In the genomic region with DNA sequence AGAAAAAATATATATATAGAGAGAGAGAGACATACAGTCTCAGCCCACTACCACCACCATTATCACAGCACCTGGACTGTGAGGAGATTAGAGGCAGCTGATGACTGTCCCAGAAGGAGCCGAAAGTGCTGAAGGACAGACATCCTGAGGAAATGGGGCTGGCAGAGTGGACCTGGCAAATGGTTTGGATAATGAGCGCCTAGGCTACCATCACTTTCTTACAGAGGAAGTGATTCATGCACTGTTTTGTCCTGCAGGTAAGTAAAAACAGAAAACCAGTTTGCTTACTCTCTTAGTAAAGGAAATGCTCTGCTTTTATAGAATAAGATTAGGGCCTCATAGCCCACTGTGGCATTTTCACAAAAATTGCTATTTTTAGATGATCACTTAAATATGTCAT, we compare ENCODE assay signal across 18 cellular contexts. TPM values are rescaled to one million over a fixed set of nuclear protein-coding genes. Genes with fewer than 3 reads are reported as not detected.
A peak's percentile ranks its signal among the peaks of the same experiment; 100 is the strongest.
DNase-seq lines count a peak whose midpoint lies in the region; FAIRE-seq and TF ChIP-seq lines count a peak whose summit lies in the region.
"Had no signal": no experiment of that assay in that cellular context is flagged by ENCODE, and none has a peak within 500 bp of the region (broad histone marks: within the 10 kb centered on the region; RNA-seq: fewer than 3 reads in every experiment).

No MANE protein-coding gene starts in this region.

- H4K20me1 ChIP-seq in PC-9 (ENCODE audit: insufficient read depth) (no peaks in the 10 kb centered on the region), endothelial cell of umbilical vein (replicated peaks; ENCODE audit: control insufficient read depth, extremely low read depth, insufficient read depth, low read length) (no peaks in the 10 kb centered on the region)
- H4K20me1 ChIP-seq: BLaER1 had no signal

- H3K36me3 ChIP-seq in PC-9 (ENCODE audit: low read depth) (no peaks in the 10 kb centered on the region), endothelial cell of umbilical vein (ENCODE audit: control insufficient read depth in 2 of 2, extremely low read depth in 1 of 2, insufficient read depth in 2 of 2, low read length in 2 of 2) (peaks cover 3% of the 10 kb centered on the region in 2 experiments), colonic mucosa (no peaks in the 10 kb centered on the region)
- H3K36me3 ChIP-seq: BLaER1 had no signal

- BruUV-seq in PC-9 (replicated peaks; lab: Mats Ljungman, UMichigan) (no TSS peak), endothelial cell of umbilical vein (replicated peaks; lab: Mats Ljungman, UMichigan) (no TSS peak)

- DNase-seq in DMS53 treated with DMSO at 0.1 percent for 48 hours (lab: John Stamatoyannopoulos, UW; ENCODE audit: unreplicated experiment): peak; percentile 42
- DNase-seq in PC-9: peak; percentile 28 to 67
- DNase-seq in endothelial cell of umbilical vein (ENCODE audit: low read depth, low spot score): peak; percentile 84
- DNase-seq in kidney tubule cell (ENCODE audit: low spot score): peak; percentile 47
- no peak for DNase-seq in stimulated activated CD4-positive, alpha-beta T cell treated with anti-CD3 and anti-CD28 coated beads, Interleukin-4, amount 100 ng/mL, for 24 hours
- DNase-seq in NCI-H524 treated with DMSO at 0.1 percent for 48 hours (lab: John Stamatoyannopoulos, UW): no peak
- no peak for DNase-seq in GM19238 (ENCODE audit: insufficient read length, low spot score)
- no peak for DNase-seq in colonic mucosa
- DNase-seq: CD8-positive, alpha-beta T cell; DND-41; GDM1; HFFc6; NCI-H1105; NCI-H1694 had no signal

- POLR2A ChIA-PET in PC-9 (lab: Charles Lee; ENCODE audit: unreplicated experiment): interaction anchor here (0.9 kb wide), 1 partner anchor 16 kb away, joined by 8 read pairs; no protein-coding TSS in a partner anchor
- POLR2A ChIA-PET in endothelial cell of umbilical vein (lab: Charles Lee): interaction anchor here (0.6 kb wide), 1 partner anchor 678 kb away, joined by 4 read pairs; no protein-coding TSS in a partner anchor

- no peaks in the 10 kb centered on the region for H3K9me3 ChIP-seq in PC-9 (ENCODE audit: insufficient read depth, low read depth)
- no peaks in the 10 kb centered on the region for H3K9me3 ChIP-seq in endothelial cell of umbilical vein (replicated peaks; ENCODE audit: control insufficient read depth, insufficient read depth, low read length)
- H3K9me3 ChIP-seq in colonic mucosa: no peaks in the 10 kb centered on the region
- H3K9me3 ChIP-seq: BLaER1 had no signal

- no peak for TF ChIP-seq POLR2A in endothelial cell of umbilical vein (IDR thresholded peaks at IDR 0.05; ENCODE audit: low read depth, low read length)

- intact Hi-C loops in PC-9 (cut with micrococcal nuclease; ENCODE audit: unreplicated experiment) (no loop called here), endothelial cell of umbilical vein (cut with micrococcal nuclease) (loop anchor here (10.0 kb wide), 1 partner anchor 166 kb away; no protein-coding TSS in a partner anchor), colonic mucosa (cut with DNase I) (loop anchor here (5.0 kb wide), 1 partner anchor 288 kb away; no protein-coding TSS in a partner anchor)

- TF ChIP-seq CTCF in PC-9 (conservative IDR thresholded peaks at IDR 0.05) (no peak), endothelial cell of umbilical vein (IDR thresholded peaks at IDR 0.05; ENCODE audit: extremely low read depth in 1 of 2, insufficient read depth in 1 of 2, low read depth in 1 of 2, low read length in 2 of 2) (no peak), colonic mucosa (IDR thresholded peaks at IDR 0.05) (no peak)

- CTCF ChIA-PET in PC-9 (lab: Charles Lee) (interaction anchor here (0.5 to 0.7 kb wide), 2 partner anchors 23 to 610 kb away, joined by 4 to 6 read pairs; no protein-coding TSS in a partner anchor), endothelial cell of umbilical vein (lab: Charles Lee) (interaction anchor here (1.3 to 1.5 kb wide), 2 partner anchors 27 to 82 kb away, joined by 3 read pairs; no protein-coding TSS in a partner anchor)

- no peaks in the 10 kb centered on the region for H3K9me2 ChIP-seq in PC-9 (ENCODE audit: insufficient read depth)

- H3K4me1 ChIP-seq in PC-9 (replicated peaks; ENCODE audit: insufficient read depth) (peaks cover 15% of the 10 kb centered on the region), endothelial cell of umbilical vein (ENCODE audit: control insufficient read depth, extremely low read depth, insufficient read depth, low read length) (peaks cover 12% of the 10 kb centered on the region), colonic mucosa (no peaks in the 10 kb centered on the region)
- H3K4me1 ChIP-seq: BLaER1 had no signal

- no peaks in the 10 kb centered on the region for H3K27me3 ChIP-seq in PC-9 (ENCODE audit: insufficient read depth, low read depth)
- no peaks in the 10 kb centered on the region for H3K27me3 ChIP-seq in endothelial cell of umbilical vein (ENCODE audit: control insufficient read depth in 2 of 2, insufficient read depth in 2 of 2, low read length in 2 of 2)
- H3K27me3 ChIP-seq in colonic mucosa: no peaks in the 10 kb centered on the region
- H3K27me3 ChIP-seq: BLaER1 had no signal

- H3K9me1 ChIP-seq in endothelial cell of umbilical vein (replicated peaks; ENCODE audit: control insufficient read depth, extremely low read depth, insufficient read depth, low read length): no peaks in the 10 kb centered on the region

- peak; percentile 43 for FAIRE-seq in endothelial cell of umbilical vein (lab: Jason Lieb, UNC)
- FAIRE-seq: A204.1, GM12878 had no signal

- no peak overlapping the region for H3K4me3 ChIP-seq in PC-9
- H3K4me3 ChIP-seq in endothelial cell of umbilical vein (replicated peaks in 1 of 3; ENCODE audit: insufficient read depth in 1 of 3, low read depth in 1 of 3, low read length in 3 of 3): no peak overlapping the region
- H3K4me3 ChIP-seq in colonic mucosa: no peak overlapping the region
- H3K4me3 ChIP-seq: BLaER1, GM12878, GM23338 had no signal

- peak overlapping the region; percentile 32; the same call in 1 of the 2 replicates for H3K4me2 ChIP-seq in PC-9
- H3K4me2 ChIP-seq in endothelial cell of umbilical vein (ENCODE audit: insufficient read depth, low read length): no peak overlapping the region
- H3K4me2 ChIP-seq: BLaER1, GM23338 had no signal

- H3K79me2 ChIP-seq in PC-9 (ENCODE audit: low read depth): no peaks in the 10 kb centered on the region
- no peaks in the 10 kb centered on the region for H3K79me2 ChIP-seq in endothelial cell of umbilical vein (ENCODE audit: control insufficient read depth, insufficient read depth, low read length)

- no peak overlapping the region for H3K9ac ChIP-seq in endothelial cell of umbilical vein (replicated peaks; ENCODE audit: extremely low read depth, insufficient read depth, low read length)
- H3K9ac ChIP-seq in colonic mucosa (ENCODE audit: low read depth in 2 of 2, low read length in 2 of 2): no peak overlapping the region
- H3K9ac ChIP-seq: BLaER1 had no signal

- H2AFZ ChIP-seq in PC-9 (no peak overlapping the region), endothelial cell of umbilical vein (ENCODE audit: low read depth, low read length) (no peak overlapping the region)
- H2AFZ ChIP-seq: GM23338 had no signal

- H3K27ac ChIP-seq in PC-9 (peak overlapping the region; percentile 51), endothelial cell of umbilical vein (ENCODE audit: insufficient read depth, low read depth, low read length) (peak overlapping the region; percentile 6), colonic mucosa (no peak overlapping the region)
- H3K27ac ChIP-seq: BLaER1 had no signal

- peaks cover 10% of the 10 kb centered on the region; the same call in 1 of the 2 replicates for H3F3A ChIP-seq in PC-9 (ENCODE audit: insufficient read depth, low read depth)

- dilution Hi-C loops in endothelial cell of umbilical vein (cut with MboI; ENCODE audit: extremely low pct_ligation_motif_present, low sequenced_read_pairs): no loop called here

TF ChIP-seq in endothelial cell of umbilical vein, 7 proteins besides CTCF, POLR2A, EP300 and RAD21:
- TF ChIP-seq FOS (IDR thresholded peaks at IDR 0.05; ENCODE audit: borderline replicate concordance, insufficient read depth, low read length) (peak; percentile 77), MYC (IDR thresholded peaks at IDR 0.05; ENCODE audit: low read depth, low read length) (no peak), JUN (IDR thresholded peaks at IDR 0.05; ENCODE audit: borderline replicate concordance, insufficient read depth, insufficient read length, low read depth) (peak; percentile 76)
TF ChIP-seq in endothelial cell of umbilical vein: peak in this region for 2.

RNA-seq across cellular contexts. Expression of a gene that starts 28.6 kb away (rescaled TPM):
- total RNA-seq in PC-9 (2021) (95.8 and 112 TPM in 2 replicates), endothelial cell of umbilical vein (90.1 and 103 TPM in 2 replicates), colonic mucosa (10 to 100 TPM; 45.0 to 55.6 TPM)
- polyA plus RNA-seq in endothelial cell of umbilical vein: 18.3 and 24.6 TPM in 2 replicates
- 32.0 and 34.0 TPM in 2 replicates for polyA plus RNA-seq in endothelial cell of umbilical vein (2011; cell fraction: cytosol; rRNA removed)
- 86.3 and 128 TPM in 2 replicates for polyA plus RNA-seq in endothelial cell of umbilical vein (2011; cell fraction: nucleus; rRNA removed)
- polyA plus RNA-seq in endothelial cell of umbilical vein (2012): 81.4 and 92.2 TPM in 2 replicates
- 45.4 and 61.5 TPM in 2 replicates for polyA minus RNA-seq in endothelial cell of umbilical vein
- polyA minus RNA-seq in endothelial cell of umbilical vein (2011; cell fraction: cytosol; rRNA and poly(A)+ RNA removed): 38.4 TPM
- polyA minus RNA-seq in endothelial cell of umbilical vein (2011; cell fraction: nucleus; rRNA and poly(A)+ RNA removed): 76.2 and 106 TPM in 2 replicates

Comparison
In these comparisons a context has a peak if more than half of its experiments do, and no peak if none do; other contexts are left out.
1. DNase-seq: peak in DMS53 treated with DMSO at 0.1 percent for 48 hours (single experiment), PC-9 (2 of 2), endothelial cell of umbilical vein (single experiment) and kidney tubule cell (single experiment); none in stimulated activated CD4-positive, alpha-beta T cell treated with anti-CD3 and anti-CD28 coated beads, Interleukin-4, amount 100 ng/mL, for 24 hours (single experiment), NCI-H524 treated with DMSO at 0.1 percent for 48 hours (single experiment), GM19238 (single experiment) and colonic mucosa (single experiment).